In the genomic region with DNA sequence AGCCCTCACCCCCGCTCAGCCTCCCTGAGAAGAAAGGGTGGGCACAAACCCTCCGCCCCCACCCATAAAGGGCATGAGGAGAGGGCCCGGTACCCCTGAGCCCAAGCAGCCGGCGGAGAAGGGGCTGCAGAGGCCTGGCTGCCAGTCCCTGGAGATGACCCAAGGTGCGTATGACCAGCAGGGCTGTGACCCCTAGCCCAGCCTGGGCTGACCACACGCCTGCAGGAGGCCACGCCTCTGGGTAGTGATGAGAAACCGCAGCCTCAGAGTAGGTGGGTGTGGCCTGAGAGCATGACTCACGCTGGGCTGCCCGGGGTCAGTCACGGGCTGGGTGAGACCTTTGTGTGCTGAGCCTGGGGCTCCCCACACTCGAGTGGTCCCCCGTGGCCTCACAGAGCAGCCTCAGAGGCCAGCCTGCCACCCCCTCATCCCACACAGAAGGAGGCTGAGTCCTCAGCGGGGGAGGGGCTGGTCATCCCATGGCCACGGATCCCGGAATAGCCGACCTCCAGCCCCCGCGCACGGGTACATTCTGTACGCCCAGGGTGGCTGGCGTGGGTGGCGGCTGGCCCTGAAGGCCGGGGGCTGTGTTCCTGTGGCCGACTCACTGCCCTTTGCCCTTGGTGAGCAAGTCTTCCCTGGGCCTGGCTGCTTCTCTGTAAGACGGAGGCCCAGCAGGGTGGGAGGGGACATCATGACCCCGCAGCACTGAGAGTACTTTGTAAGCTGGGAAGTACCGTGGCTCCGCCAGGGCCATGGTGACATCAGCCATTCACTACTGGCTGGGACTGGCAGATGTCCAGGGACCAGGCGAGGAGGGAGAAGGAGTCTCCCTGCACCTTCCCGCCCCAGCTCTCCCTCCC, we compare ENCODE assay signal across 1 cellular context.
TF ChIP-seq lines count a peak whose summit lies in the region.

No MANE protein-coding gene starts in this region.

TF ChIP-seq in HepG2, 621 proteins besides CTCF, POLR2A, EP300 and RAD21 (continued from another document and continues in another):
- TF ChIP-seq LRRFIP1 (CRISPR knock-in tag; conservative IDR thresholded peaks at IDR 0.05): no peak
- TF ChIP-seq MAFK (conservative IDR thresholded peaks at IDR 0.05 in 1 of 2, IDR thresholded peaks at IDR 0.05 in 1 of 2; ENCODE audit: low read length in 2 of 2): 0 out of 4 replicates have a peak, but pooled peaks of 1 of the 2 experiments have one; percentile 5
- TF ChIP-seq ZMYM4 (CRISPR knock-in tag; IDR thresholded peaks at IDR 0.05): no peak
- TF ChIP-seq ZNF652 (CRISPR knock-in tag; IDR thresholded peaks at IDR 0.05; ENCODE audit: borderline replicate concordance, low read depth): no peak
- TF ChIP-seq, protein P1, sequence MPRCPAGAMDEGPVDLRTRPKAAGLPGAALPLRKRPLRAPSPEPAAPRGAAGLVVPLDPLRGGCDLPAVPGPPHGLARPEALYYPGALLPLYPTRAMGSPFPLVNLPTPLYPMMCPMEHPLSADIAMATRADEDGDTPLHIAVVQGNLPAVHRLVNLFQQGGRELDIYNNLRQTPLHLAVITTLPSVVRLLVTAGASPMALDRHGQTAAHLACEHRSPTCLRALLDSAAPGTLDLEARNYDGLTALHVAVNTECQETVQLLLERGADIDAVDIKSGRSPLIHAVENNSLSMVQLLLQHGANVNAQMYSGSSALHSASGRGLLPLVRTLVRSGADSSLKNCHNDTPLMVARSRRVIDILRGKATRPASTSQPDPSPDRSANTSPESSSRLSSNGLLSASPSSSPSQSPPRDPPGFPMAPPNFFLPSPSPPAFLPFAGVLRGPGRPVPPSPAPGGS (CRISPR knock-in tag; IDR thresholded peaks at IDR 0.05): peak; percentile 51; the same call in 1 of the 2 replicates
- TF ChIP-seq KDM5A (IDR thresholded peaks at IDR 0.05; ENCODE audit: borderline replicate concordance, low read length): no peak
- TF ChIP-seq, protein P2, sequence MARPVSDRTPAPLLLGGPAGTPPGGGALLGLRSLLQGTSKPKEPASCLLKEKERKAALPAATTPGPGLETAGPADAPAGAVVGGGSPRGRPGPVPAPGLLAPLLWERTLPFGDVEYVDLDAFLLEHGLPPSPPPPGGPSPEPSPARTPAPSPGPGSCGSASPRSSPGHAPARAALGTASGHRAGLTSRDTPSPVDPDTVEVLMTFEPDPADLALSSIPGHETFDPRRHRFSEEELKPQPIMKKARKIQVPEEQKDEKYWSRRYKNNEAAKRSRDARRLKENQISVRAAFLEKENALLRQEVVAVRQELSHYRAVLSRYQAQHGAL (CRISPR knock-in tag; IDR thresholded peaks at IDR 0.05; ENCODE audit: not compliant biosample characterization): no peak
- no peak for TF ChIP-seq REST (IDR thresholded peaks at IDR 0.05; ENCODE audit: borderline replicate concordance in 1 of 2, low read depth in 1 of 2, low read length in 2 of 2)
- TF ChIP-seq ZEB1 (IDR thresholded peaks at IDR 0.05; ENCODE audit: insufficient replicate concordance, low read depth): peak; percentile 34
- TF ChIP-seq ZNF431 (CRISPR knock-in tag; IDR thresholded peaks at IDR 0.05; ENCODE audit: borderline replicate concordance, low read depth): peak; percentile 20; the same call in 1 of the 2 replicates
- peak; percentile 64; the same call in 1 of the 2 replicates for TF ChIP-seq KMT2A (CRISPR knock-in tag; IDR thresholded peaks at IDR 0.05)
- peak; percentile 78; the same call in 1 of the 2 replicates for TF ChIP-seq AKAP8 (CRISPR knock-in tag; IDR thresholded peaks at IDR 0.05)
- TF ChIP-seq ZNF563 (CRISPR knock-in tag; IDR thresholded peaks at IDR 0.05): no peak; the same call in 1 of the 2 replicates
- TF ChIP-seq SCMH1 (CRISPR knock-in tag; IDR thresholded peaks at IDR 0.05; ENCODE audit: borderline replicate concordance): no peak
- peak; percentile 92 for TF ChIP-seq POLR2G (IDR thresholded peaks at IDR 0.05; ENCODE audit: low read depth, low read length)
- no peak for TF ChIP-seq RORA (CRISPR knock-in tag; IDR thresholded peaks at IDR 0.05)
- TF ChIP-seq, protein P3, sequence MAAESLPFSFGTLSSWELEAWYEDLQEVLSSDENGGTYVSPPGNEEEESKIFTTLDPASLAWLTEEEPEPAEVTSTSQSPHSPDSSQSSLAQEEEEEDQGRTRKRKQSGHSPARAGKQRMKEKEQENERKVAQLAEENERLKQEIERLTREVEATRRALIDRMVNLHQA (CRISPR knock-in tag; IDR thresholded peaks at IDR 0.05): no peak
- TF ChIP-seq ZNF549 (CRISPR knock-in tag; IDR thresholded peaks at IDR 0.05): no peak
- no peak for TF ChIP-seq ZNF10 (CRISPR knock-in tag; IDR thresholded peaks at IDR 0.05; ENCODE audit: borderline replicate concordance, low read depth)
- no peak for TF ChIP-seq ZNF713 (CRISPR knock-in tag; IDR thresholded peaks at IDR 0.05)
- TF ChIP-seq ZNF749 (CRISPR knock-in tag; IDR thresholded peaks at IDR 0.05; ENCODE audit: borderline replicate concordance): no peak
- peak; percentile 19 for TF ChIP-seq YY1 (IDR thresholded peaks at IDR 0.05; ENCODE audit: insufficient read depth, insufficient replicate concordance, low read depth, low read length)
- TF ChIP-seq ZNF234 (CRISPR knock-in tag; conservative IDR thresholded peaks at IDR 0.05): no peak
- 0 out of 2 replicates have a peak, but pooled peaks have one; percentile 55 for TF ChIP-seq ZNF790 (CRISPR knock-in tag; IDR thresholded peaks at IDR 0.05; ENCODE audit: borderline replicate concordance)
- TF ChIP-seq ARID2 (CRISPR knock-in tag; IDR thresholded peaks at IDR 0.05; ENCODE audit: borderline replicate concordance): no peak
- peak; percentile 70 for TF ChIP-seq CCDC6 (CRISPR knock-in tag; IDR thresholded peaks at IDR 0.05)
- TF ChIP-seq SMARCE1 (IDR thresholded peaks at IDR 0.05; ENCODE audit: borderline replicate concordance): no peak
- no peak for TF ChIP-seq EHMT2 (IDR thresholded peaks at IDR 0.05; ENCODE audit: borderline replicate concordance, low read depth, low read length)
- TF ChIP-seq, protein P4, sequence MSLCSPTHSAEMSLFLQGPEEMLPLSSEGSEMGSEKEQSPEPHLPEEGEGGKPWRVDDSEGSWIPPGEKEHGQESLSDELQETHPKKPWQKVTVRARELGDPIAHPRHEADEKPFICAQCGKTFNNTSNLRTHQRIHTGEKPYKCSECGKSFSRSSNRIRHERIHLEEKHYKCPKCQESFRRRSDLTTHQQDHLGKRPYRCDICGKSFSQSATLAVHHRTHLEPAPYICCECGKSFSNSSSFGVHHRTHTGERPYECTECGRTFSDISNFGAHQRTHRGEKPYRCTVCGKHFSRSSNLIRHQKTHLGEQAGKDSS (CRISPR knock-in tag; IDR thresholded peaks at IDR 0.05; ENCODE audit: borderline replicate concordance, low read depth): peak; percentile 84; the same call in 1 of the 2 replicates
- TF ChIP-seq DPF2 (CRISPR knock-in tag; IDR thresholded peaks at IDR 0.05; ENCODE audit: borderline replicate concordance, low read depth): 0 out of 2 replicates have a peak, but pooled peaks have one; percentile 48
- peak; percentile 11; the same call in 1 of the 2 replicates for TF ChIP-seq TFDP1 (CRISPR knock-in tag; IDR thresholded peaks at IDR 0.05; ENCODE audit: borderline replicate concordance)
- TF ChIP-seq ZNF34 (CRISPR knock-in tag; IDR thresholded peaks at IDR 0.05; ENCODE audit: borderline replicate concordance): no peak
- TF ChIP-seq ZNF557 (CRISPR knock-in tag; IDR thresholded peaks at IDR 0.05): no peak
- TF ChIP-seq ZNF17 (CRISPR knock-in tag; IDR thresholded peaks at IDR 0.05): no peak
- peak; percentile 81 for TF ChIP-seq GABPB1 (CRISPR knock-in tag; IDR thresholded peaks at IDR 0.05)
- 0 out of 2 replicates have a peak, but pooled peaks have one; percentile 30 for TF ChIP-seq PPARG (CRISPR knock-in tag; conservative IDR thresholded peaks at IDR 0.05)
- TF ChIP-seq STAG1 (CRISPR knock-in tag; IDR thresholded peaks at IDR 0.05): no peak
- no peak for TF ChIP-seq AKNA (CRISPR knock-in tag; IDR thresholded peaks at IDR 0.05; ENCODE audit: borderline replicate concordance)
- no peak for TF ChIP-seq CBX2 (IDR thresholded peaks at IDR 0.05; ENCODE audit: low read depth, low read length)
- TF ChIP-seq CBX2 (CRISPR knock-in tag; IDR thresholded peaks at IDR 0.05; ENCODE audit: low read depth): no peak
- no peak for TF ChIP-seq CSRNP2 (CRISPR knock-in tag; conservative IDR thresholded peaks at IDR 0.05; ENCODE audit: low read depth)
